ENCODE assay signal across 3 cellular contexts in genomic region chr20:63749597-63750508, GRCh38.
TF ChIP-seq lines count a peak whose summit lies in the region.

No MANE protein-coding gene starts in this region.

TF ChIP-seq in SK-N-SH, 30 proteins besides CTCF, POLR2A, EP300 and RAD21:
- TF ChIP-seq PBX3 (IDR thresholded peaks at IDR 0.05) (no peak), EZH2phosphoT487 (IDR thresholded peaks at IDR 0.05; ENCODE audit: borderline replicate concordance, low read depth) (no peak), CHD2 (IDR thresholded peaks at IDR 0.05; ENCODE audit: low read length, partially characterized antibody) (no peak), IRF3 (IDR thresholded peaks at IDR 0.05; ENCODE audit: low read depth, low read length) (no peak), SIN3A (IDR thresholded peaks at IDR 0.05; ENCODE audit: borderline replicate concordance, low read depth, low read length) (no peak), NFIC (IDR thresholded peaks at IDR 0.05; ENCODE audit: borderline replicate concordance) (no peak), YY1 (IDR thresholded peaks at IDR 0.05; ENCODE audit: low read depth) (no peak)

TF ChIP-seq in SK-N-SH treated with all-trans-retinoic acid at 6 μM for 48 hours, 23 proteins besides CTCF, POLR2A, EP300 and RAD21:
- no peak for TF ChIP-seq ZNF8 (CRISPR knock-in tag; IDR thresholded peaks at IDR 0.05)
- no peak for TF ChIP-seq TOX (CRISPR knock-in tag; IDR thresholded peaks at IDR 0.05; ENCODE audit: borderline replicate concordance)
- TF ChIP-seq ARNTL (CRISPR knock-in tag; IDR thresholded peaks at IDR 0.05; ENCODE audit: borderline replicate concordance, low read depth): no peak
- TF ChIP-seq ZNF70 (CRISPR knock-in tag; IDR thresholded peaks at IDR 0.05): no peak
- TF ChIP-seq ESRRG (CRISPR knock-in tag; IDR thresholded peaks at IDR 0.05): no peak

TF ChIP-seq in IMR-90, 13 proteins besides CTCF, POLR2A, EP300 and RAD21:
- TF ChIP-seq RCOR1 (IDR thresholded peaks at IDR 0.05; ENCODE audit: insufficient replicate concordance, low read length): no peak
- TF ChIP-seq BHLHE40 (IDR thresholded peaks at IDR 0.05; ENCODE audit: low read depth, low read length): no peak
